Comparison of ENCODE assay signal across 25 cellular contexts in genomic region chr15:38053786-38054185, GRCh38.
"Had no signal": no experiment of that assay in that cellular context is flagged by ENCODE, and none has a peak within 500 bp of the region (broad histone marks: within the 10 kb centered on the region; RNA-seq: fewer than 3 reads in every experiment).

No MANE protein-coding gene starts in this region.

- FAIRE-seq: frontal cortex, keratinocyte had no signal

- H3K9me3 ChIP-seq: mucosa of descending colon, neutrophil, psoas muscle, thyroid gland, vagina had no signal

- H3K4me1 ChIP-seq: psoas muscle, thyroid gland, vagina had no signal

- H3K36me3 ChIP-seq: neutrophil, thyroid gland, vagina had no signal

- H3K4me3 ChIP-seq: dorsolateral prefrontal cortex, lung, mucosa of descending colon, psoas muscle, skin epidermis, thyroid gland, vagina had no signal

- DNase-seq: cerebellar nuclear complex; cortex of kidney; dorsolateral prefrontal cortex; effector CD4-positive, alpha-beta T cell; left ventricle myocardium superior; mucosa of descending colon; naive B cell; posterior cingulate gyrus; psoas muscle; right cardiac atrium; stimulated activated CD4-positive, alpha-beta T cell treated with anti-CD3 and anti-CD28 coated beads, Interleukin-12 subunit alpha, Interleukin-12 subunit beta, amount 100 ng/mL, for 4 hours; stimulated activated CD4-positive, alpha-beta T cell treated with anti-CD3 and anti-CD28 coated beads, Interleukin-1b, Interleukin-23, amount 100 ng/mL, for 48 hours; stimulated activated CD4-positive, alpha-beta T cell treated with anti-CD3 and anti-CD28 coated beads, Interleukin-4, amount 100 ng/mL, for 1 hour; stimulated activated CD8-positive, alpha-beta memory T cell treated with anti-CD3 and anti-CD28 coated beads, Interleukin-4, amount 100 ng/mL, for 48 hours; stimulated activated naive CD4-positive, alpha-beta T cell; stimulated activated naive CD8-positive, alpha-beta T cell treated with anti-CD3 and anti-CD28 coated beads, Interleukin-15, amount 100 ng/mL, for 72 hours; thyroid gland; trophoblast cell had no signal

- ATAC-seq: left ventricle myocardium superior; mucosa of descending colon; natural killer cell treated with Interleukin-12 subunit alpha and Interleukin-12 subunit beta and Interleukin-15 and Interleukin-18, amount 100 ng/mL, for 72 hours; psoas muscle; right cardiac atrium; stimulated activated naive CD8-positive, alpha-beta T cell treated with anti-CD3 and anti-CD28 coated beads, Interleukin-15, amount 100 ng/mL, for 72 hours had no signal

- H3K27me3 ChIP-seq: dorsolateral prefrontal cortex, thyroid gland, vagina had no signal

- H3K27ac ChIP-seq: neutrophil, psoas muscle, thyroid gland, vagina had no signal
